Comparison of ENCODE assay signal across 10 cellular contexts in genomic region chr17:83055911-83056582, GRCh38. TPM values are rescaled to one million over a fixed set of nuclear protein-coding genes. Genes with fewer than 3 reads are reported as not detected.
DNase-seq lines count a peak whose midpoint lies in the region; ATAC-seq and TF ChIP-seq lines count a peak whose summit lies in the region.
"Had no signal": no experiment of that assay in that cellular context is flagged by ENCODE, and none has a peak within 500 bp of the region (broad histone marks: within the 10 kb centered on the region; RNA-seq: fewer than 3 reads in every experiment).

No MANE protein-coding gene starts in this region.

- no peak overlapping the region for H3K27ac Mint-ChIP-seq in activated T-helper 17 cell treated with anti-CD3 and anti-CD28 coated beads, Interleukin-2, amount 50 U/mL, for 72 hours
- H3K27ac Mint-ChIP-seq: activated naive CD4-positive, alpha-beta T cell treated with anti-CD3 and anti-CD28 coated beads for 36 hours had no signal

- H3K9me3 ChIP-seq in HCT116 (ENCODE audit: control insufficient read depth in 1 of 2, insufficient read depth in 1 of 2, low read depth in 1 of 2, low read length in 2 of 2) (no peaks in the 10 kb centered on the region), OCI-LY7 (ENCODE audit: low read length) (no peaks in the 10 kb centered on the region)

- peaks cover 11% of the 10 kb centered on the region for H3K4me1 ChIP-seq in ACC112 (ENCODE audit: control insufficient read depth, insufficient read depth, low read length, unreplicated experiment)
- peaks cover 11 to 21% of the 10 kb centered on the region in 2 experiments for H3K4me1 ChIP-seq in HCT116 (ENCODE audit: control insufficient read depth in 1 of 2, insufficient read depth in 2 of 2, low read length in 2 of 2)
- peaks cover 25% of the 10 kb centered on the region for H3K4me1 ChIP-seq in OCI-LY7 (ENCODE audit: insufficient read depth, low read length, poor library complexity, severe bottlenecking)

- TF ChIP-seq CTCF in HCT116 (IDR thresholded peaks at IDR 0.05 in 2 of 3, conservative IDR thresholded peaks at IDR 0.05 in 1 of 3; ENCODE audit: borderline replicate concordance in 1 of 3, insufficient read depth in 1 of 3, low read depth in 2 of 3, low read length in 2 of 3) = no peak
- no peak for TF ChIP-seq CTCF in OCI-LY7 (conservative IDR thresholded peaks at IDR 0.05; ENCODE audit: low read length)

- no peak for TF ChIP-seq POLR2A in HCT116 (IDR thresholded peaks at IDR 0.05; ENCODE audit: borderline replicate concordance, extremely low read depth, insufficient read depth, insufficient read length)

- H3K4me2 ChIP-seq in HCT116 (ENCODE audit: low read length) (peak overlapping the region; percentile 54), OCI-LY7 (ENCODE audit: low read length) (no peak overlapping the region)

- H3K27me3 Mint-ChIP-seq in activated T-helper 17 cell treated with anti-CD3 and anti-CD28 coated beads, Interleukin-2, amount 50 U/mL, for 72 hours = no peaks in the 10 kb centered on the region

- H3K27me3 ChIP-seq in ACC112 (ENCODE audit: insufficient read depth, low read length) (no peaks in the 10 kb centered on the region), HCT116 (ENCODE audit: insufficient read depth, low read length) (no peaks in the 10 kb centered on the region)

- no peak for ATAC-seq in HCT116
- ATAC-seq in activated T-helper 17 cell treated with anti-CD3 and anti-CD28 coated beads, Interleukin-2, amount 50 U/mL, for 72 hours (replicated peaks) = no peak

- DNase-seq in HCT116 (ENCODE audit: low read depth, low spot score) = no peak
- peak; percentile 83 for DNase-seq in astrocyte of the hippocampus (ENCODE audit: low read depth, low spot score)
- DNase-seq in left kidney (ENCODE audit: low read depth, low spot score) = peak; percentile 61
- DNase-seq in OCI-LY7 (ENCODE audit: low spot score) = no peak
- no peak for DNase-seq in anterior cingulate cortex (lab: John Stamatoyannopoulos, UW)
- no peak for DNase-seq in NCI-H1436 (lab: John Stamatoyannopoulos, UW)
- DNase-seq: activated naive CD4-positive, alpha-beta T cell treated with anti-CD3 and anti-CD28 coated beads for 36 hours; GDM1 had no signal

- TF ChIP-seq RAD21 in HCT116 (IDR thresholded peaks at IDR 0.05; ENCODE audit: low read depth) = no peak

- intact Hi-C loops in HCT116 (cut with micrococcal nuclease) (no loop called here), OCI-LY7 (cut with micrococcal nuclease; ENCODE audit: unreplicated experiment) (no loop called here)

- POLR2A ChIA-PET in HCT116 (lab: Charles Lee) (no interaction called here), OCI-LY7 (lab: Charles Lee) (no interaction called here)

- H3K27ac ChIP-seq in ACC112 (ENCODE audit: low read depth, low read length) = no peak overlapping the region
- no peak overlapping the region for H3K27ac ChIP-seq in HCT116 (ENCODE audit: low read depth, low read length)
- no peak overlapping the region for H3K27ac ChIP-seq in OCI-LY7 (ENCODE audit: low read depth, low read length, poor library complexity, severe bottlenecking)

- H3K4me1 Mint-ChIP-seq in activated T-helper 17 cell treated with anti-CD3 and anti-CD28 coated beads, Interleukin-2, amount 50 U/mL, for 72 hours = peaks cover 4% of the 10 kb centered on the region

- H4K20me1 ChIP-seq in HCT116 (ENCODE audit: insufficient read depth) = no peaks in the 10 kb centered on the region
- no peaks in the 10 kb centered on the region for H4K20me1 ChIP-seq in OCI-LY7 (ENCODE audit: insufficient read depth, low read length)

- no TSS peak for BruUV-seq in HCT116 (replicated peaks; lab: Mats Ljungman, UMichigan)
- no TSS peak for BruUV-seq in OCI-LY7 (replicated peaks; lab: Mats Ljungman, UMichigan)

- H2AFZ ChIP-seq in ACC112 (ENCODE audit: low read length, unreplicated experiment) (no peak overlapping the region), HCT116 (ENCODE audit: low read depth, low read length, poor library complexity, severe bottlenecking) (no peak overlapping the region), OCI-LY7 (ENCODE audit: low read length) (no peak overlapping the region)

- H3K9me2 ChIP-seq in HCT116 (ENCODE audit: insufficient read depth) (no peaks in the 10 kb centered on the region), OCI-LY7 (ENCODE audit: insufficient read depth, low read length) (no peaks in the 10 kb centered on the region)

- RAD21 ChIA-PET in HCT116 (lab: Charles Lee; ENCODE audit: low non-redundant PET in 1 of 2, low total read pairs in 2 of 2, uncharacterized antibody in 2 of 2, unreplicated experiment in 2 of 2) = no interaction called here

- no peak overlapping the region for H3K9ac ChIP-seq in HCT116 (ENCODE audit: low read length)

- H3K36me3 ChIP-seq in ACC112 (ENCODE audit: insufficient read depth, low read length) = no peaks in the 10 kb centered on the region
- H3K36me3 ChIP-seq in HCT116 (ENCODE audit: control insufficient read depth in 1 of 2, insufficient read depth in 2 of 2, low read length in 2 of 2) = no peaks in the 10 kb centered on the region
- H3K36me3 ChIP-seq in OCI-LY7 (ENCODE audit: insufficient read depth, low read length) = no peaks in the 10 kb centered on the region

- H3K79me2 ChIP-seq in ACC112 (ENCODE audit: control insufficient read depth, insufficient read depth, low read length, unreplicated experiment) = no peaks in the 10 kb centered on the region
- no peaks in the 10 kb centered on the region; the same call in 1 of the 2 replicates for H3K79me2 ChIP-seq in HCT116 (ENCODE audit: insufficient read depth, low read length)
- H3K79me2 ChIP-seq in OCI-LY7 (ENCODE audit: insufficient read depth, low read depth, low read length) = no peaks in the 10 kb centered on the region

- CTCF ChIA-PET in HCT116 (lab: Charles Lee) = no interaction called here
- CTCF ChIA-PET in OCI-LY7 (lab: Charles Lee; ENCODE audit: unreplicated experiment) = no interaction called here

- H3K4me3 Mint-ChIP-seq in activated T-helper 17 cell treated with anti-CD3 and anti-CD28 coated beads, Interleukin-2, amount 50 U/mL, for 72 hours = no peak overlapping the region
- H3K4me3 Mint-ChIP-seq: activated naive CD4-positive, alpha-beta T cell treated with anti-CD3 and anti-CD28 coated beads for 36 hours had no signal

- H3K36me3 Mint-ChIP-seq in activated T-helper 17 cell treated with anti-CD3 and anti-CD28 coated beads, Interleukin-2, amount 50 U/mL, for 72 hours (ENCODE audit: low read depth) = no peaks in the 10 kb centered on the region

- H3K9me3 Mint-ChIP-seq in activated T-helper 17 cell treated with anti-CD3 and anti-CD28 coated beads, Interleukin-2, amount 50 U/mL, for 72 hours = no peaks in the 10 kb centered on the region
- H3K9me3 Mint-ChIP-seq: activated naive CD4-positive, alpha-beta T cell treated with anti-CD3 and anti-CD28 coated beads for 36 hours had no signal

- peak overlapping the region; percentile 37; the same call in 1 of the 2 replicates for H3K4me3 ChIP-seq in ACC112 (ENCODE audit: low read depth, low read length)
- H3K4me3 ChIP-seq in HCT116 (replicated peaks in 1 of 2; ENCODE audit: low read depth in 1 of 2, low read length in 2 of 2) = no peak overlapping the region
- no peak overlapping the region for H3K4me3 ChIP-seq in OCI-LY7 (ENCODE audit: low read depth, low read length, poor library complexity, severe bottlenecking)

TF ChIP-seq in HCT116, 20 proteins besides CTCF, POLR2A, EP300 and RAD21:
- no peak for TF ChIP-seq JUND (IDR thresholded peaks at IDR 0.05)
- TF ChIP-seq TCF7L2 (IDR thresholded peaks at IDR 0.05; ENCODE audit: borderline replicate concordance, extremely low read depth, insufficient read depth, insufficient read length) = no peak
- TF ChIP-seq REST (IDR thresholded peaks at IDR 0.05; ENCODE audit: low read depth) = no peak
- TF ChIP-seq EGR1 (IDR thresholded peaks at IDR 0.05; ENCODE audit: low read depth) = no peak
- no peak for TF ChIP-seq SRF (IDR thresholded peaks at IDR 0.05; ENCODE audit: low read depth)

RNA-seq across cellular contexts. Expression of gene METRNL, which starts 23.4 kb away (rescaled TPM):
- total RNA-seq in HCT116 (2021; ENCODE audit: unreplicated experiment) = 58.7 TPM
- 89.0 and 104 TPM in 2 replicates for polyA plus RNA-seq in HCT116 (2012)
- 16.9 and 18.8 TPM in 2 replicates for total RNA-seq in OCI-LY7 (2014; rRNA removed; shearing (Covaris generic))
- total RNA-seq in OCI-LY7 (2022) = 19.3 and 23.3 TPM in 2 replicates
- 10 to 100 TPM; 21.9 to 43.4 TPM for total RNA-seq in activated T-helper 17 cell treated with anti-CD3 and anti-CD28 coated beads, Interleukin-2, amount 50 U/mL, for 72 hours

Comparison
In these comparisons a context has a peak if more than half of its experiments do, and no peak if none do; other contexts are left out.
1. DNase-seq: peak in astrocyte of the hippocampus (single experiment) and left kidney (single experiment); none in HCT116 (single experiment), OCI-LY7 (single experiment), anterior cingulate cortex (0 of 58) and NCI-H1436 (single experiment).